In genomic region chr5:33526755-33527154, GRCh38 we compare ENCODE assay signal across 21 cellular contexts.
"Had no signal": no experiment of that assay in that cellular context is flagged by ENCODE, and none has a peak within 500 bp of the region (broad histone marks: within the 10 kb centered on the region; RNA-seq: fewer than 3 reads in every experiment).

No MANE protein-coding gene starts in this region.

- H3K9me3 Mint-ChIP-seq: activated naive CD4-positive, alpha-beta T cell treated with anti-CD3 and anti-CD28 coated beads for 36 hours; effector memory CD8-positive, alpha-beta T cell; nephron; stimulated activated memory B cell treated with anti-CD40 and anti-IgM and Interleukin-4, amounts not matched to agents 10 μg/mL and 1 μg/mL and 100 μg/mL, for 72 hours had no signal

- H3K27ac Mint-ChIP-seq: effector memory CD8-positive, alpha-beta T cell; nephron; stimulated activated memory B cell treated with anti-CD40 and anti-IgM and Interleukin-4, amounts not matched to agents 10 μg/mL and 1 μg/mL and 100 μg/mL, for 72 hours; T-helper 17 cell had no signal

- H3K4me1 Mint-ChIP-seq: nephron, T-helper 17 cell had no signal

- H3K27ac ChIP-seq: dorsolateral prefrontal cortex, esophagus squamous epithelium, heart left ventricle, right lobe of liver, stomach, suprapubic skin, tibial nerve had no signal

- H3K4me1 ChIP-seq: esophagus squamous epithelium, right lobe of liver, stomach, suprapubic skin had no signal

- H3K27me3 ChIP-seq: dorsolateral prefrontal cortex, esophagus squamous epithelium, heart left ventricle, right lobe of liver, stomach, suprapubic skin, tibial nerve had no signal

- H3K27me3 Mint-ChIP-seq: stimulated activated memory B cell treated with anti-CD40 and anti-IgM and Interleukin-4, amounts not matched to agents 10 μg/mL and 1 μg/mL and 100 μg/mL, for 72 hours had no signal

- ATAC-seq: effector memory CD8-positive, alpha-beta T cell; heart left ventricle; left ventricle myocardium superior; right lobe of liver; stimulated activated memory B cell treated with anti-CD40 and anti-IgM and Interleukin-4, amounts not matched to agents 10 μg/mL and 1 μg/mL and 100 μg/mL, for 72 hours; T-helper 17 cell had no signal

- H3K4me3 Mint-ChIP-seq: activated naive CD4-positive, alpha-beta T cell treated with anti-CD3 and anti-CD28 coated beads for 36 hours; effector memory CD8-positive, alpha-beta T cell; nephron; stimulated activated memory B cell treated with anti-CD40 and anti-IgM and Interleukin-4, amounts not matched to agents 10 μg/mL and 1 μg/mL and 100 μg/mL, for 72 hours; T-helper 17 cell had no signal

- DNase-seq: activated CD4-positive, alpha-beta T cell treated with anti-CD3 and anti-CD28 coated beads for 4 hours; activated CD4-positive, alpha-beta T cell treated with anti-CD3 and anti-CD28 coated beads, Interleukin-2, amount 50 U/mL, for 48 hours; activated CD4-positive, CD25-positive, alpha-beta regulatory T cell; activated effector memory CD4-positive, alpha-beta T cell treated with Interleukin-2 at 50 U/mL for 16 hours; activated naive CD4-positive, alpha-beta T cell treated with anti-CD3 and anti-CD28 coated beads for 36 hours; activated T-cell treated with anti-CD3 and anti-CD28 coated beads, Interleukin-2, amount 50 U/mL, for 48 hours; amygdala; dorsolateral prefrontal cortex; effector memory CD8-positive, alpha-beta T cell; esophagus squamous epithelium; heart left ventricle; left ventricle myocardium superior; right lobe of liver; small intestine; stimulated activated CD4-positive, alpha-beta T cell treated with anti-CD3 and anti-CD28 coated beads, Interleukin-2, amount 100 ng/mL, for 24 hours; stomach; T-helper 17 cell had no signal

- H3K36me3 Mint-ChIP-seq: stimulated activated memory B cell treated with anti-CD40 and anti-IgM and Interleukin-4, amounts not matched to agents 10 μg/mL and 1 μg/mL and 100 μg/mL, for 72 hours had no signal
